ENCODE assay signal across 22 cellular contexts in genomic region chrX:132590350-132591026, GRCh38.
"Had no signal": no experiment of that assay in that cellular context is flagged by ENCODE, and none has a peak within 500 bp of the region (broad histone marks: within the 10 kb centered on the region; RNA-seq: fewer than 3 reads in every experiment).

No MANE protein-coding gene starts in this region.

- H3K27me3 ChIP-seq: colonic mucosa, esophagus muscularis mucosa, foreskin keratinocyte, gastroesophageal sphincter had no signal

- FAIRE-seq: endometrium, frontal cortex, islet of Langerhans, keratinocyte had no signal

- ATAC-seq: effector memory CD8-positive, alpha-beta T cell; foreskin keratinocyte; gastroesophageal sphincter; heart left ventricle; left cardiac atrium; left lung; left ventricle myocardium superior; lower lobe of right lung; naive thymus-derived CD4-positive, alpha-beta T cell had no signal

- H3K4me3 ChIP-seq: colonic mucosa, esophagus muscularis mucosa, gastroesophageal sphincter, heart left ventricle, left lung, lower lobe of right lung had no signal

- DNase-seq: colonic mucosa; cortex of kidney; effector CD8-positive, alpha-beta T cell; effector memory CD8-positive, alpha-beta T cell; endodermal cell; foreskin keratinocyte; heart left ventricle; hippocampal formation; left cardiac atrium; left lung; left ventricle myocardium superior; lower lobe of right lung; mesenchymal stem cell; midbrain; naive thymus-derived CD4-positive, alpha-beta T cell had no signal

- H3K9me3 ChIP-seq: colonic mucosa, esophagus muscularis mucosa, gastroesophageal sphincter, heart left ventricle, left lung, lower lobe of right lung had no signal

- H3K4me1 ChIP-seq: colonic mucosa, esophagus muscularis mucosa, foreskin keratinocyte, gastroesophageal sphincter, heart left ventricle, left lung, lower lobe of right lung had no signal

- H3K36me3 ChIP-seq: colonic mucosa, esophagus muscularis mucosa, gastroesophageal sphincter, heart left ventricle, left lung, lower lobe of right lung had no signal

- H3K27ac ChIP-seq: colonic mucosa, epithelial cell of prostate, esophagus muscularis mucosa, foreskin keratinocyte, gastroesophageal sphincter, heart left ventricle, left lung, lower lobe of right lung had no signal
